8 cellular contexts compared by ENCODE assay signal in the genomic region with DNA sequence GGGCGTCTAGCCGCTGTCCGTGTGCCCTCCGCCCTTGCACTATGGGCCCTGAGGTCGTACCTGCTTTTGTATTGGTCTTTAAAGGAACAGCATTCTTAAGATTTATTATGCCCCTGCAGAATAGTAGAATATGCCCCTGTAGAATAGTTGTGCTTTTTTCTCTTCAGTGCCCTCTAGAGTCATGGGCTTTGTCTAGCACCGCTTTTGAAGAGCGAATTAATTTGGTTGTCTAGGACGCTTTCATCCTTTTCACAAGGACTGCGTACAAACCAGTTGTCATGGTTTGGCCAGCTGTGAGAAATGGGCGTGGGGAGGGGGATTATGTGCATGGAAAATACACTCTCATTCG. TPM values are rescaled to one million over a fixed set of nuclear protein-coding genes. Genes with fewer than 3 reads are reported as not detected.
A peak's percentile ranks its signal among the peaks of the same experiment; 100 is the strongest.
DNase-seq lines count a peak whose midpoint lies in the region; ATAC-seq and TF ChIP-seq lines count a peak whose summit lies in the region.

No MANE protein-coding gene starts in this region.

- peak overlapping the region; percentile 99 to 100 for H3K27ac ChIP-seq in coronary artery

- no peaks in the 10 kb centered on the region for H3K9me3 Mint-ChIP-seq in T-helper 1 cell treated with Interleukin-12 subunit alpha and Interleukin-12 subunit beta and Interleukin-4 antibody, amounts not matched to agents 30 μg/mL and 1 μg/mL, for 36 hours
- no peaks in the 10 kb centered on the region for H3K9me3 Mint-ChIP-seq in stimulated activated naive CD8-positive, alpha-beta T cell treated with anti-CD3 and anti-CD28 coated beads, Interleukin-15, amount 100 ng/mL, for 72 hours

- H3K36me3 Mint-ChIP-seq in T-helper 1 cell treated with Interleukin-12 subunit alpha and Interleukin-12 subunit beta and Interleukin-4 antibody, amounts not matched to agents 30 μg/mL and 1 μg/mL, for 36 hours (ENCODE audit: low read depth) = peaks cover 51% of the 10 kb centered on the region

- H3K4me3 Mint-ChIP-seq in T-helper 1 cell treated with Interleukin-12 subunit alpha and Interleukin-12 subunit beta and Interleukin-4 antibody, amounts not matched to agents 30 μg/mL and 1 μg/mL, for 36 hours = peak overlapping the region; percentile 99
- peak overlapping the region; percentile 94 to 97 for H3K4me3 Mint-ChIP-seq in stimulated activated naive CD8-positive, alpha-beta T cell treated with anti-CD3 and anti-CD28 coated beads, Interleukin-15, amount 100 ng/mL, for 72 hours

- peak overlapping the region; percentile 90 for H3K4me3 ChIP-seq in coronary artery

- peak overlapping the region; percentile 100 for H3K27ac Mint-ChIP-seq in T-helper 1 cell treated with Interleukin-12 subunit alpha and Interleukin-12 subunit beta and Interleukin-4 antibody, amounts not matched to agents 30 μg/mL and 1 μg/mL, for 36 hours
- H3K27ac Mint-ChIP-seq in stimulated activated naive CD8-positive, alpha-beta T cell treated with anti-CD3 and anti-CD28 coated beads, Interleukin-15, amount 100 ng/mL, for 72 hours = peak overlapping the region; percentile 100

- H3K27me3 Mint-ChIP-seq in T-helper 1 cell treated with Interleukin-12 subunit alpha and Interleukin-12 subunit beta and Interleukin-4 antibody, amounts not matched to agents 30 μg/mL and 1 μg/mL, for 36 hours (ENCODE audit: low read depth) = no peaks in the 10 kb centered on the region
- no peaks in the 10 kb centered on the region for H3K27me3 Mint-ChIP-seq in stimulated activated naive CD8-positive, alpha-beta T cell treated with anti-CD3 and anti-CD28 coated beads, Interleukin-15, amount 100 ng/mL, for 72 hours

- ATAC-seq in HG02938 (IDR thresholded peaks at IDR 0.05; ENCODE audit: unreplicated experiment) (peak; percentile 16), left lobe of liver (peak; percentile 38)
- ATAC-seq in stimulated activated naive CD8-positive, alpha-beta T cell treated with anti-CD3 and anti-CD28 coated beads, Interleukin-15, amount 100 ng/mL, for 72 hours = peak; percentile 36

- DNase-seq in activated effector memory CD4-positive, alpha-beta T cell treated with anti-CD3 and anti-CD28 coated beads, Interleukin-2, amount 50 U/mL, for 16 hours = peak; percentile 71
- DNase-seq in activated effector memory CD4-positive, alpha-beta T cell treated with Interleukin-2 at 50 U/mL for 16 hours = no peak
- peak; percentile 4 to 15 for DNase-seq in NCI-H1930 (lab: John Stamatoyannopoulos, UW)
- DNase-seq in coronary artery (ENCODE audit: low spot score) = no peak
- no peak for DNase-seq in left lobe of liver (ENCODE audit: low spot score)
- peak in 1 of 2 donors; percentile 46 for DNase-seq in stimulated activated naive CD8-positive, alpha-beta T cell treated with anti-CD3 and anti-CD28 coated beads, Interleukin-15, amount 100 ng/mL, for 72 hours

- TF ChIP-seq CTCF in coronary artery (IDR thresholded peaks at IDR 0.05) = peak; percentile 19

- peaks cover 39% of the 10 kb centered on the region for H3K4me1 Mint-ChIP-seq in T-helper 1 cell treated with Interleukin-12 subunit alpha and Interleukin-12 subunit beta and Interleukin-4 antibody, amounts not matched to agents 30 μg/mL and 1 μg/mL, for 36 hours (ENCODE audit: low read depth)
- peaks cover 50% of the 10 kb centered on the region for H3K4me1 Mint-ChIP-seq in stimulated activated naive CD8-positive, alpha-beta T cell treated with anti-CD3 and anti-CD28 coated beads, Interleukin-15, amount 100 ng/mL, for 72 hours

RNA-seq across cellular contexts. Expression of a gene that starts 0.6 kb away (rescaled TPM):
- total RNA-seq in left lobe of liver = 11.1 TPM

RNA-seq across cellular contexts. Expression of a gene that starts 1.3 kb away (rescaled TPM):
- total RNA-seq in left lobe of liver = 245 TPM

RNA-seq across cellular contexts. Expression of a gene that starts 10.5 kb away (rescaled TPM):
- total RNA-seq in left lobe of liver = 9.0 TPM

RNA-seq across cellular contexts. Expression of a gene that starts 58.5 kb away (rescaled TPM):
- total RNA-seq in left lobe of liver = 0.33 TPM

Comparison
In these comparisons a context has a peak if more than half of its experiments do, and no peak if none do; other contexts are left out.
1. DNase-seq: peak in activated effector memory CD4-positive, alpha-beta T cell treated with anti-CD3 and anti-CD28 coated beads, Interleukin-2, amount 50 U/mL, for 16 hours (single experiment) and NCI-H1930 (2 of 2); none in activated effector memory CD4-positive, alpha-beta T cell treated with Interleukin-2 at 50 U/mL for 16 hours (single experiment), coronary artery (single experiment) and left lobe of liver (single experiment).
2. Peak in every context shown above with its lines, with median percentiles within 50 percentile points of each other: ATAC-seq.